Comparison of ENCODE assay signal across 1 cellular context in the genomic region with DNA sequence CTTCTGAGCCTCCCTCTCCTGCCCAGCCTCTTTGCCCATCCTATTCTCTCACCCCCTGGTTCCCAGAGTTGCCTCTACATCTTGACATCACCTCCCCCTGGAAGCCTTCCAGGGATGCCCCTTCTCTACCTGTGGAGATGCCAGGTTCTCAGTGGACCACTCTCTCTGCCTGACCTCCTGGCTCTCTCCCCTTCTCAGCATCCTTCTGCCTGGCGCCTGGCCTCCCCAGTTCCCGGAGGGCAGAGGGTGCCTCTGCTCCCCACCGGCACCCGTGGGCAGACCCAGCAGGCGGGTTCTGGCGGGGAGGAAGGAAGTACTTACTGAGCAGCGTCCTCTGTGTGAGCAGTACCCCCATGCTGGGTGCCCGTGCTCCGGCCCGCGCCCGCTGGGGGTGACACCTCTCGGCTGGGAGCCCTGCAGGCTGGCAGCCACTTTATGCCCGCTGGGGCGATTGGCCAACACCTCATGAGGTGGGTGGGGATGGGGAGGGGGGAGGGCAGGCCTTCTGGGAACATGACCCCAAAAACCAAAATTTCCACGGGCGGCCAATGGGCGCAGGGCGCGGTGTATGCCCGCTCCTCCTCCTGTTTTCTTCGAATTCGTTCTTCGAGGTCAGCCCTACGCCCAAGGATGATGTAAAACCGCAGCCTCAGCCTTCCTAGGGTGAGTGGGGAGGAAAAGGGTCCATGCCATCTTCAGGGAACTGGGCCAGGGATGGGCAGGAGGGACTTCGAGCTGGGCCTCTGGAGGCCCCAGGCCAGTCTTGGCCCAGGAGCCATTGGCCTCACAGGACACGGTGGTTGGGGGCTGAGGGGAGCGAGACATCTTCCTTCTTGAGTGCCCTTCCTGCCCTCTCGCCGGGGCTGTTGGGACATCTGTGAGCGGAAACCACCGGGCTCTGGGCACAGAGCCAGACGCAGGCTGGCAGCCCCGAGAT.
TF ChIP-seq lines count a peak whose summit lies in the region.

TSS of gene OSM (minus strand) at position 407 of the 937 bp plus-strand sequence. CDS start at position 355, 52 bp downstream.

TF ChIP-seq in H1, 55 proteins besides CTCF, POLR2A, EP300 and RAD21 (continued from another document):
- TF ChIP-seq CHD7 (IDR thresholded peaks at IDR 0.05; ENCODE audit: insufficient replicate concordance, low read length) (no peak), FOSL1 (IDR thresholded peaks at IDR 0.05; ENCODE audit: insufficient read depth, low read depth, low read length) (no peak), POU5F1 (IDR thresholded peaks at IDR 0.05; ENCODE audit: low read depth, low read length) (no peak), SUZ12 (IDR thresholded peaks at IDR 0.05; ENCODE audit: low read length) (no peak), CTBP2 (IDR thresholded peaks at IDR 0.05; ENCODE audit: borderline replicate concordance, insufficient read depth, insufficient read length, low read length) (no peak), GABPA (IDR thresholded peaks at IDR 0.05; ENCODE audit: borderline replicate concordance, insufficient read depth, low read length) (no peak), RBBP5 (IDR thresholded peaks at IDR 0.05; ENCODE audit: borderline replicate concordance, low read depth, low read length) (no peak), SAP30 (IDR thresholded peaks at IDR 0.05; ENCODE audit: insufficient read depth, insufficient replicate concordance, low read length) (no peak), TAF7 (optimal IDR thresholded peaks at IDR 0.05; ENCODE audit: borderline replicate concordance, low read depth, low read length) (no peak), JUN (IDR thresholded peaks at IDR 0.05; ENCODE audit: low read depth, low read length) (no peak), ATF2 (IDR thresholded peaks at IDR 0.05; ENCODE audit: low read length) (no peak), SP1 (IDR thresholded peaks at IDR 0.05; ENCODE audit: low read depth, low read length) (no peak), KDM1A (IDR thresholded peaks at IDR 0.05; ENCODE audit: borderline replicate concordance, low read length) (no peak), EGR1 (IDR thresholded peaks at IDR 0.05; ENCODE audit: borderline replicate concordance, low read depth, low read length) (no peak), PHF8 (conservative IDR thresholded peaks at IDR 0.05; ENCODE audit: low read depth, low read length) (no peak)
